In the genomic region with DNA sequence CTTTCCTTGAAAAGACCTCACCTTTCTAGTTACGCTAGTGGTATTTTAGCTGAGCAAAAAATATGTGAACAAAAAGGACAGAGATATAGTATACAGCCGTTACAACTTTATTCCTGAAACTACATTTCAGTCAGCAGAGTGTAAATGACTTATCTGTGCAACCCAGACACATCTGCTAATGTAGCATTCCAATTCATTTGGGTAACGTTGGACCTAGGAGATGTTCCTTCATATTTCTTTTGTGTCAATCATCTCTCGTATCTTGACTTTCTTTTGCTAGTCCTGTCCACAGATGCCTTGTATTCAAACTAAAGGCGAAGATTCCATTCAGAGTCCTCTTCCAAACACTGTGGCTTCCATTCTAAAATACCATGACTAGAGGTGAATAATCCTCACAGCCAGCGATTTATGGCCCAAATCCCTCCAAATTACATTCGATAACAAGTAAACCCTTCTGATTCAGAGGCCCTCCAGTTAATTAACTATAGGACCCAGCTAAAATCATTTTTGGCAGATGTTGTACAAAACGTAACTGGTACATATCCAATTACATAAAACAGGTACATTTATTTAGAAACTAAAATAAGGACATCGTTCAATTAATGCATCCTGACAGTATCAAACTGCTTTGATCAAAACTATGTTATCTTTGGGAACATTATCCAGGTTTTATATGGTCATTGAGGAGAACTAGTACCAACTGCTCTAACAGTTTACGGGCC, we compare ENCODE assay signal across 1 cellular context.
A peak's percentile ranks its signal among the peaks of the same experiment; 100 is the strongest.
TF ChIP-seq lines count a peak whose summit lies in the region.

No MANE protein-coding gene starts in this region.

TF ChIP-seq in K562, 482 proteins besides CTCF, POLR2A, EP300 and RAD21 (continued from another document):
- TF ChIP-seq LCOR (CRISPR knock-in tag; IDR thresholded peaks at IDR 0.05) = 0 out of 2 replicates have a peak, but pooled peaks have one; percentile 47
- no peak for TF ChIP-seq ZBTB7A (IDR thresholded peaks at IDR 0.05; ENCODE audit: borderline replicate concordance, control insufficient read depth, low read depth, low read length)
- TF ChIP-seq, protein P1, sequence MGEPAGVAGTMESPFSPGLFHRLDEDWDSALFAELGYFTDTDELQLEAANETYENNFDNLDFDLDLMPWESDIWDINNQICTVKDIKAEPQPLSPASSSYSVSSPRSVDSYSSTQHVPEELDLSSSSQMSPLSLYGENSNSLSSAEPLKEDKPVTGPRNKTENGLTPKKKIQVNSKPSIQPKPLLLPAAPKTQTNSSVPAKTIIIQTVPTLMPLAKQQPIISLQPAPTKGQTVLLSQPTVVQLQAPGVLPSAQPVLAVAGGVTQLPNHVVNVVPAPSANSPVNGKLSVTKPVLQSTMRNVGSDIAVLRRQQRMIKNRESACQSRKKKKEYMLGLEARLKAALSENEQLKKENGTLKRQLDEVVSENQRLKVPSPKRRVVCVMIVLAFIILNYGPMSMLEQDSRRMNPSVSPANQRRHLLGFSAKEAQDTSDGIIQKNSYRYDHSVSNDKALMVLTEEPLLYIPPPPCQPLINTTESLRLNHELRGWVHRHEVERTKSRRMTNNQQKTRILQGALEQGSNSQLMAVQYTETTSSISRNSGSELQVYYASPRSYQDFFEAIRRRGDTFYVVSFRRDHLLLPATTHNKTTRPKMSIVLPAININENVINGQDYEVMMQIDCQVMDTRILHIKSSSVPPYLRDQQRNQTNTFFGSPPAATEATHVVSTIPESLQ (CRISPR knock-in tag; IDR thresholded peaks at IDR 0.05) = no peak
- TF ChIP-seq EZH2 (IDR thresholded peaks at IDR 0.05; ENCODE audit: borderline replicate concordance, low read depth, low read length) = no peak
- TF ChIP-seq, protein P2, sequence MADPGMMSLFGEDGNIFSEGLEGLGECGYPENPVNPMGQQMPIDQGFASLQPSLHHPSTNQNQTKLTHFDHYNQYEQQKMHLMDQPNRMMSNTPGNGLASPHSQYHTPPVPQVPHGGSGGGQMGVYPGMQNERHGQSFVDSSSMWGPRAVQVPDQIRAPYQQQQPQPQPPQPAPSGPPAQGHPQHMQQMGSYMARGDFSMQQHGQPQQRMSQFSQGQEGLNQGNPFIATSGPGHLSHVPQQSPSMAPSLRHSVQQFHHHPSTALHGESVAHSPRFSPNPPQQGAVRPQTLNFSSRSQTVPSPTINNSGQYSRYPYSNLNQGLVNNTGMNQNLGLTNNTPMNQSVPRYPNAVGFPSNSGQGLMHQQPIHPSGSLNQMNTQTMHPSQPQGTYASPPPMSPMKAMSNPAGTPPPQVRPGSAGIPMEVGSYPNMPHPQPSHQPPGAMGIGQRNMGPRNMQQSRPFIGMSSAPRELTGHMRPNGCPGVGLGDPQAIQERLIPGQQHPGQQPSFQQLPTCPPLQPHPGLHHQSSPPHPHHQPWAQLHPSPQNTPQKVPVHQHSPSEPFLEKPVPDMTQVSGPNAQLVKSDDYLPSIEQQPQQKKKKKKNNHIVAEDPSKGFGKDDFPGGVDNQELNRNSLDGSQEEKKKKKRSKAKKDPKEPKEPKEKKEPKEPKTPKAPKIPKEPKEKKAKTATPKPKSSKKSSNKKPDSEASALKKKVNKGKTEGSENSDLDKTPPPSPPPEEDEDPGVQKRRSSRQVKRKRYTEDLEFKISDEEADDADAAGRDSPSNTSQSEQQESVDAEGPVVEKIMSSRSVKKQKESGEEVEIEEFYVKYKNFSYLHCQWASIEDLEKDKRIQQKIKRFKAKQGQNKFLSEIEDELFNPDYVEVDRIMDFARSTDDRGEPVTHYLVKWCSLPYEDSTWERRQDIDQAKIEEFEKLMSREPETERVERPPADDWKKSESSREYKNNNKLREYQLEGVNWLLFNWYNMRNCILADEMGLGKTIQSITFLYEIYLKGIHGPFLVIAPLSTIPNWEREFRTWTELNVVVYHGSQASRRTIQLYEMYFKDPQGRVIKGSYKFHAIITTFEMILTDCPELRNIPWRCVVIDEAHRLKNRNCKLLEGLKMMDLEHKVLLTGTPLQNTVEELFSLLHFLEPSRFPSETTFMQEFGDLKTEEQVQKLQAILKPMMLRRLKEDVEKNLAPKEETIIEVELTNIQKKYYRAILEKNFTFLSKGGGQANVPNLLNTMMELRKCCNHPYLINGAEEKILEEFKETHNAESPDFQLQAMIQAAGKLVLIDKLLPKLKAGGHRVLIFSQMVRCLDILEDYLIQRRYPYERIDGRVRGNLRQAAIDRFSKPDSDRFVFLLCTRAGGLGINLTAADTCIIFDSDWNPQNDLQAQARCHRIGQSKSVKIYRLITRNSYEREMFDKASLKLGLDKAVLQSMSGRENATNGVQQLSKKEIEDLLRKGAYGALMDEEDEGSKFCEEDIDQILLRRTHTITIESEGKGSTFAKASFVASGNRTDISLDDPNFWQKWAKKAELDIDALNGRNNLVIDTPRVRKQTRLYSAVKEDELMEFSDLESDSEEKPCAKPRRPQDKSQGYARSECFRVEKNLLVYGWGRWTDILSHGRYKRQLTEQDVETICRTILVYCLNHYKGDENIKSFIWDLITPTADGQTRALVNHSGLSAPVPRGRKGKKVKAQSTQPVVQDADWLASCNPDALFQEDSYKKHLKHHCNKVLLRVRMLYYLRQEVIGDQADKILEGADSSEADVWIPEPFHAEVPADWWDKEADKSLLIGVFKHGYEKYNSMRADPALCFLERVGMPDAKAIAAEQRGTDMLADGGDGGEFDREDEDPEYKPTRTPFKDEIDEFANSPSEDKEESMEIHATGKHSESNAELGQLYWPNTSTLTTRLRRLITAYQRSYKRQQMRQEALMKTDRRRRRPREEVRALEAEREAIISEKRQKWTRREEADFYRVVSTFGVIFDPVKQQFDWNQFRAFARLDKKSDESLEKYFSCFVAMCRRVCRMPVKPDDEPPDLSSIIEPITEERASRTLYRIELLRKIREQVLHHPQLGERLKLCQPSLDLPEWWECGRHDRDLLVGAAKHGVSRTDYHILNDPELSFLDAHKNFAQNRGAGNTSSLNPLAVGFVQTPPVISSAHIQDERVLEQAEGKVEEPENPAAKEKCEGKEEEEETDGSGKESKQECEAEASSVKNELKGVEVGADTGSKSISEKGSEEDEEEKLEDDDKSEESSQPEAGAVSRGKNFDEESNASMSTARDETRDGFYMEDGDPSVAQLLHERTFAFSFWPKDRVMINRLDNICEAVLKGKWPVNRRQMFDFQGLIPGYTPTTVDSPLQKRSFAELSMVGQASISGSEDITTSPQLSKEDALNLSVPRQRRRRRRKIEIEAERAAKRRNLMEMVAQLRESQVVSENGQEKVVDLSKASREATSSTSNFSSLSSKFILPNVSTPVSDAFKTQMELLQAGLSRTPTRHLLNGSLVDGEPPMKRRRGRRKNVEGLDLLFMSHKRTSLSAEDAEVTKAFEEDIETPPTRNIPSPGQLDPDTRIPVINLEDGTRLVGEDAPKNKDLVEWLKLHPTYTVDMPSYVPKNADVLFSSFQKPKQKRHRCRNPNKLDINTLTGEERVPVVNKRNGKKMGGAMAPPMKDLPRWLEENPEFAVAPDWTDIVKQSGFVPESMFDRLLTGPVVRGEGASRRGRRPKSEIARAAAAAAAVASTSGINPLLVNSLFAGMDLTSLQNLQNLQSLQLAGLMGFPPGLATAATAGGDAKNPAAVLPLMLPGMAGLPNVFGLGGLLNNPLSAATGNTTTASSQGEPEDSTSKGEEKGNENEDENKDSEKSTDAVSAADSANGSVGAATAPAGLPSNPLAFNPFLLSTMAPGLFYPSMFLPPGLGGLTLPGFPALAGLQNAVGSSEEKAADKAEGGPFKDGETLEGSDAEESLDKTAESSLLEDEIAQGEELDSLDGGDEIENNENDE (IDR thresholded peaks at IDR 0.05; ENCODE audit: low read depth, low read length) = no peak
- TF ChIP-seq, protein P3, sequence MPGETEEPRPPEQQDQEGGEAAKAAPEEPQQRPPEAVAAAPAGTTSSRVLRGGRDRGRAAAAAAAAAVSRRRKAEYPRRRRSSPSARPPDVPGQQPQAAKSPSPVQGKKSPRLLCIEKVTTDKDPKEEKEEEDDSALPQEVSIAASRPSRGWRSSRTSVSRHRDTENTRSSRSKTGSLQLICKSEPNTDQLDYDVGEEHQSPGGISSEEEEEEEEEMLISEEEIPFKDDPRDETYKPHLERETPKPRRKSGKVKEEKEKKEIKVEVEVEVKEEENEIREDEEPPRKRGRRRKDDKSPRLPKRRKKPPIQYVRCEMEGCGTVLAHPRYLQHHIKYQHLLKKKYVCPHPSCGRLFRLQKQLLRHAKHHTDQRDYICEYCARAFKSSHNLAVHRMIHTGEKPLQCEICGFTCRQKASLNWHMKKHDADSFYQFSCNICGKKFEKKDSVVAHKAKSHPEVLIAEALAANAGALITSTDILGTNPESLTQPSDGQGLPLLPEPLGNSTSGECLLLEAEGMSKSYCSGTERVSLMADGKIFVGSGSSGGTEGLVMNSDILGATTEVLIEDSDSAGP (CRISPR knock-in tag; IDR thresholded peaks at IDR 0.05) = no peak
- no peak for TF ChIP-seq L3MBTL2 (IDR thresholded peaks at IDR 0.05)
- TF ChIP-seq KLF13 (tag; IDR thresholded peaks at IDR 0.05; ENCODE audit: borderline replicate concordance, low read depth) = no peak
- TF ChIP-seq GABPA (tag; conservative IDR thresholded peaks at IDR 0.05; ENCODE audit: low read depth) = no peak
- TF ChIP-seq STAT5B (CRISPR knock-in tag; IDR thresholded peaks at IDR 0.05) = no peak
- TF ChIP-seq ZNF41 (CRISPR knock-in tag; conservative IDR thresholded peaks at IDR 0.05) = no peak
- TF ChIP-seq TCF3 (CRISPR knock-in tag; IDR thresholded peaks at IDR 0.05) = peak; percentile 91
- 0 out of 2 replicates have a peak, but pooled peaks have one; percentile 25 for TF ChIP-seq MTA2 (IDR thresholded peaks at IDR 0.05; ENCODE audit: low read depth)
- no peak for TF ChIP-seq SREBF2 (CRISPR knock-in tag; IDR thresholded peaks at IDR 0.05)
- TF ChIP-seq, protein P4, sequence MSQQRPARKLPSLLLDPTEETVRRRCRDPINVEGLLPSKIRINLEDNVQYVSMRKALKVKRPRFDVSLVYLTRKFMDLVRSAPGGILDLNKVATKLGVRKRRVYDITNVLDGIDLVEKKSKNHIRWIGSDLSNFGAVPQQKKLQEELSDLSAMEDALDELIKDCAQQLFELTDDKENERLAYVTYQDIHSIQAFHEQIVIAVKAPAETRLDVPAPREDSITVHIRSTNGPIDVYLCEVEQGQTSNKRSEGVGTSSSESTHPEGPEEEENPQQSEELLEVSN (IDR thresholded peaks at IDR 0.05; ENCODE audit: borderline replicate concordance in 1 of 2, extremely low read depth in 1 of 2, insufficient read depth in 1 of 2, insufficient read length in 1 of 2, low read depth in 1 of 2, low read length in 1 of 2, poor library complexity in 1 of 2, severe bottlenecking in 1 of 2) = no peak
- no peak for TF ChIP-seq TAF15 (IDR thresholded peaks at IDR 0.05; ENCODE audit: low read depth, low read length)
- TF ChIP-seq ZNF507 (tag; conservative IDR thresholded peaks at IDR 0.05) = no peak
- TF ChIP-seq ZC3H4 (CRISPR knock-in tag; IDR thresholded peaks at IDR 0.05; ENCODE audit: borderline replicate concordance) = no peak
- TF ChIP-seq ZKSCAN3 (CRISPR knock-in tag; IDR thresholded peaks at IDR 0.05) = no peak
- TF ChIP-seq ARHGAP35 (IDR thresholded peaks at IDR 0.05; ENCODE audit: partially characterized antibody) = no peak
- no peak for TF ChIP-seq PHB2 (IDR thresholded peaks at IDR 0.05; ENCODE audit: low read depth)
- TF ChIP-seq NFIX (CRISPR knock-in tag; IDR thresholded peaks at IDR 0.05; ENCODE audit: low read depth) = no peak
- TF ChIP-seq TARDBP (IDR thresholded peaks at IDR 0.05) = no peak
- no peak for TF ChIP-seq KAT8 (IDR thresholded peaks at IDR 0.05; ENCODE audit: low read depth)
- TF ChIP-seq ZBED1 (IDR thresholded peaks at IDR 0.05) = no peak
- no peak for TF ChIP-seq ELK3 (CRISPR knock-in tag; IDR thresholded peaks at IDR 0.05)
- TF ChIP-seq ZKSCAN1 (IDR thresholded peaks at IDR 0.05; ENCODE audit: low read depth, low read length) = no peak
- TF ChIP-seq ZBTB17 (CRISPR knock-in tag; IDR thresholded peaks at IDR 0.05) = no peak
- no peak for TF ChIP-seq HNRNPUL1 (IDR thresholded peaks at IDR 0.05; ENCODE audit: low read length)
- TF ChIP-seq ARID1B (IDR thresholded peaks at IDR 0.05) = peak; percentile 60
- TF ChIP-seq, protein P5, sequence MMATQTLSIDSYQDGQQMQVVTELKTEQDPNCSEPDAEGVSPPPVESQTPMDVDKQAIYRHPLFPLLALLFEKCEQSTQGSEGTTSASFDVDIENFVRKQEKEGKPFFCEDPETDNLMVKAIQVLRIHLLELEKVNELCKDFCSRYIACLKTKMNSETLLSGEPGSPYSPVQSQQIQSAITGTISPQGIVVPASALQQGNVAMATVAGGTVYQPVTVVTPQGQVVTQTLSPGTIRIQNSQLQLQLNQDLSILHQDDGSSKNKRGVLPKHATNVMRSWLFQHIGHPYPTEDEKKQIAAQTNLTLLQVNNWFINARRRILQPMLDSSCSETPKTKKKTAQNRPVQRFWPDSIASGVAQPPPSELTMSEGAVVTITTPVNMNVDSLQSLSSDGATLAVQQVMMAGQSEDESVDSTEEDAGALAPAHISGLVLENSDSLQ (IDR thresholded peaks at IDR 0.05) = peak; percentile 86
- no peak for TF ChIP-seq KLF10 (CRISPR knock-in tag; IDR thresholded peaks at IDR 0.05)
- no peak for TF ChIP-seq SMARCC2 (IDR thresholded peaks at IDR 0.05; ENCODE audit: low read depth)
- no peak for TF ChIP-seq ZNF143 (CRISPR knock-in tag; IDR thresholded peaks at IDR 0.05)
- TF ChIP-seq RNF2 (IDR thresholded peaks at IDR 0.05) = no peak
- TF ChIP-seq MCM7 (IDR thresholded peaks at IDR 0.05) = no peak
- no peak for TF ChIP-seq ZNF232 (CRISPR knock-in tag; IDR thresholded peaks at IDR 0.05)
- no peak for TF ChIP-seq HSF4 (CRISPR knock-in tag; IDR thresholded peaks at IDR 0.05; ENCODE audit: borderline replicate concordance)
- no peak for TF ChIP-seq ZNF436 (CRISPR knock-in tag; IDR thresholded peaks at IDR 0.05)
- TF ChIP-seq ZNF584 (CRISPR knock-in tag; IDR thresholded peaks at IDR 0.05; ENCODE audit: low read depth) = no peak
- TF ChIP-seq TBP (optimal IDR thresholded peaks at IDR 0.05; ENCODE audit: low read depth, low read length) = no peak
- no peak for TF ChIP-seq PREB (CRISPR knock-in tag; IDR thresholded peaks at IDR 0.05)
- no peak for TF ChIP-seq CREB1 (IDR thresholded peaks at IDR 0.05)
- no peak for TF ChIP-seq CREB1 (CRISPR knock-in tag; IDR thresholded peaks at IDR 0.05)
- no peak for TF ChIP-seq NCOA1 (IDR thresholded peaks at IDR 0.05; ENCODE audit: low read depth)
- TF ChIP-seq MEIS2 (IDR thresholded peaks at IDR 0.05; ENCODE audit: partially characterized antibody) = peak; percentile 55
- no peak for TF ChIP-seq CHD4 (IDR thresholded peaks at IDR 0.05; ENCODE audit: insufficient read depth, insufficient replicate concordance, low read depth, low read length, poor library complexity, severe bottlenecking)
- TF ChIP-seq TCF7 (IDR thresholded peaks at IDR 0.05; ENCODE audit: borderline replicate concordance) = no peak
